Comparison of ENCODE assay signal across 8 cellular contexts in the genomic region with DNA sequence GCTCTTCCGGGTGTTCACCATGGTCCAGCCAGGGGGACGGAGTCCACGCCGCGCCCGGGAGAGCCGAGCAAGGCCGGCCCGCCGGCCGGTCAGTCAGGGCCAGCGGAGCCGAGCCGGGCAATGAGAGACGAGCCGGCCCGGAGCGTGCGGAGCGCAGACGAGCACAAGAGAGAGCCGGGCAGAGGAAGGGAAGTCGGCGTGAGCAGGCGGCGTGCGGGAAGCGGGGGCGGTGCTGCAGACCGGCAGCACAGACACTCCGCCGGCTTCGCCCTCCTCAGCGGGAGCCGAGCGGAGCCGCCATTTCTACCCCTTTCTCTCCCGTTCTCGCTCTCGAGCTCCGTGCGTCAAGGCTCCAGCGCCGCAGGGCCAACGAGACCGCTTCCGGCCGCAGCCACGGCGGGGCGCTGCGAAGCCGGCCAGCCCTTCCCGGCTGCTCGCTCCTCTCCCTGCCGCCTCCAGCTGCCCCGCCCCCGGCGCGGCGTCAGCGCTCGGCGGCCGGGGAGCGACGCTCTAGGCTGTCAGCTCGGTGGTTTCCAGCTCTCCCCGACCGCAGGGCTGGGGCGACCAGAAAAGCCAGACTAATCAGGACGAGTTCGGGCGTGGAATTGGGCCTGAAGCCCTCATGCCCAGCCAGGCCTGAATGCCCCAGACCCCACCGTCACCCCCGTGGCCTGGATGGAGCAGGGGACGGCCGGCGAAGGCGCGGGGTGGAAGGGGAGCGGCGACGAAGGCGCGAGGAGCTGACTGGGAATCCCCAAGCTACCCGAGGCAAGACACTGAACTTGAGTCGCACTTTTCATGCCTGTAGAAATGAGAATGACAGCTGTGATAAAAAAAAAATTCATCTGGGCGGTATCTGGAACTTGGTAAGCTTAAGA.
DNase-seq lines count a peak whose midpoint lies in the region; ATAC-seq lines count a peak whose summit lies in the region.

Gene ATAD2B, minus strand, starts transcription at position 374 of the 878 bp plus-strand sequence. Its CDS starts 353 bp downstream, at position 21.

- peak within 1 kb of the TSS; percentile 94 for H3K4me3 Mint-ChIP-seq in memory B cell

- ATAC-seq in GM19468 (IDR thresholded peaks at IDR 0.05; ENCODE audit: extremely low read depth, unreplicated experiment) (peak; percentile 80), memory B cell (ENCODE audit: low read depth) (peak; percentile 67)

- DNase-seq in COLO668 (lab: John Stamatoyannopoulos, UW; ENCODE audit: unreplicated experiment) (peak; percentile 98), HS-5 (ENCODE audit: low read depth) (peak; percentile 73), NK-92 (lab: John Stamatoyannopoulos, UW; ENCODE audit: unreplicated experiment) (peak; percentile 45), memory B cell (ENCODE audit: low spot score in 2 of 2) (peak; percentile 95 to 97)
- peak; percentile 97 for DNase-seq in activated CD8-positive, alpha-beta memory T cell treated with anti-CD3 and anti-CD28 coated beads for 24 hours
- peak; percentile 82 for DNase-seq in effector CD8-positive, alpha-beta T cell (lab: John Stamatoyannopoulos, UW)
- DNase-seq in stimulated activated CD8-positive, alpha-beta memory T cell treated with anti-CD3 and anti-CD28 coated beads, Interleukin-12 subunit alpha, Interleukin-12 subunit beta, amount 100 ng/mL, for 24 hours (ENCODE audit: extremely low read depth) = peak; percentile 80

- peaks cover 1% of the 10 kb centered on the region for H3K9me3 Mint-ChIP-seq in memory B cell

- peaks cover 8% of the 10 kb centered on the region for H3K36me3 Mint-ChIP-seq in memory B cell

- no peaks in the 10 kb centered on the region for H3K27me3 Mint-ChIP-seq in memory B cell

- peaks cover 28% of the 10 kb centered on the region for H3K4me1 Mint-ChIP-seq in memory B cell

- H3K27ac Mint-ChIP-seq in memory B cell = peak within 1 kb of the TSS; percentile 99

Comparison
In these comparisons a context has a peak if more than half of its experiments do, and no peak if none do; other contexts are left out.
1. Peak in every context shown above with its lines: DNase-seq and ATAC-seq.
2. DNase-seq: peak in every context shown above with its lines; median percentile 98 in COLO668; 97 in activated CD8-positive, alpha-beta memory T cell treated with anti-CD3 and anti-CD28 coated beads for 24 hours; 96 in memory B cell; 82 in effector CD8-positive, alpha-beta T cell; 80 in stimulated activated CD8-positive, alpha-beta memory T cell treated with anti-CD3 and anti-CD28 coated beads, Interleukin-12 subunit alpha, Interleukin-12 subunit beta, amount 100 ng/mL, for 24 hours; 73 in HS-5; 45 in NK-92.